Comparison of ENCODE assay signal across 8 cellular contexts in the genomic region with DNA sequence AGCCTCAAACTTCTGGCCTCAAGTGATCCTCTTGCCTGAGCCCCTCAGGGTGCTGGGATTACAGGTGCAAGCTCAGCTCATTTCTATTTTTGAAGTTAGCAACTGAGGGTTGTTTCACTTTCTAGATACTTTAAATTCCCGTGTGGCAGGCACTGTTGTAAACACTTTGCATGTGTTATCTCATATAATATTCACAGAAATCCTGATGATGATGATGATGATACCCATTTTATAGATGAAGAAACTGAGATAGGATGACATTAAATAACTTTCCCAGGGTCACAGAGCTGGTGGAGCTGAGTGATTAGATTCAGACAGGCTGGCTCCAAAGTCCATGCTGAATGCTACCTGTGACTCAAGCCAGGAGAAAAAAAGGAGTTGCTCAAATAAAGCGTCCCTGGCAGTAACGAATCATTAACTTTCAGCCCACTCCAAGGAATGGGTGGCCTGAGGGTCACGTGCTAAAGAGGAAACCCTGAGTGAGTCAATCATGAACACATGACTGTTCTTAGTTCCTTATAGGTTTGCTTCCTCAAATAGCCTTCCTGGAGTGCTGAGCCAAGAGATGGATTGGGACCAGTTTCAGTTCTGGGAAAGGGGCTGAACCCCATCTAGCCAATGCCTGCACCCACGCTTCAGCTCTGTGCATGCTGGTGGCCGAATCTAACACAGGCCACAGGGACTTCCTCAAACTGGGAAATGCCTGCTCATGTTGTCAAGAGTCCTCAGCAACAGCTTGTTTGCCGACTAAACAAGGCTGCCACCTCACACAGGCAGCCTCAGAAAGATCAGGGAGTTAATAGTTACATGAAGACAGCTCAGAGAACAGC. TPM values are rescaled to one million over a fixed set of nuclear protein-coding genes. Genes with fewer than 3 reads are reported as not detected.
A peak's percentile ranks its signal among the peaks of the same experiment; 100 is the strongest.
DNase-seq lines count a peak whose midpoint lies in the region; ATAC-seq and TF ChIP-seq lines count a peak whose summit lies in the region.

No MANE protein-coding gene starts in this region.

- peak; percentile 56 for TF ChIP-seq POLR2A in transverse colon (IDR thresholded peaks at IDR 0.05)

- no peaks in the 10 kb centered on the region for H3K27me3 ChIP-seq in PC-3 (ENCODE audit: low read length)
- no peaks in the 10 kb centered on the region for H3K27me3 ChIP-seq in lung (ENCODE audit: control insufficient read depth, insufficient read depth)
- no peaks in the 10 kb centered on the region for H3K27me3 ChIP-seq in transverse colon

- TF ChIP-seq CTCF in PC-3 (conservative IDR thresholded peaks at IDR 0.05; ENCODE audit: low read depth, low read length) (no peak), lung (IDR thresholded peaks at IDR 0.05; ENCODE audit: control extremely low read depth, extremely low read depth) (no peak), transverse colon (IDR thresholded peaks at IDR 0.05) (no peak)

- peak overlapping the region; percentile 35 for H3K9ac ChIP-seq in PC-3 (ENCODE audit: low read length)

- H3K4me2 ChIP-seq in PC-3 (ENCODE audit: low read length), result peak overlapping the region; percentile 54

- BruUV-seq in PC-3 (replicated peaks; lab: Mats Ljungman, UMichigan), result no TSS peak

- POLR2A ChIA-PET in PC-3 (lab: Charles Lee; ENCODE audit: unreplicated experiment), result interaction anchor here (0.5 kb wide), 1 partner anchor 331 kb away, joined by 3 read pairs; no protein-coding TSS in a partner anchor

- H3K4me1 ChIP-seq in PC-3 (ENCODE audit: insufficient read depth, low read length), result peaks cover 16% of the 10 kb centered on the region
- H3K4me1 ChIP-seq in lung (ENCODE audit: control insufficient read depth in 2 of 2, insufficient read depth in 2 of 2, low read length in 2 of 2), result peaks cover 0 to 7% of the 10 kb centered on the region in 2 donors
- peaks cover 3 to 31% (median 15%) of the 10 kb centered on the region in 4 donors for H3K4me1 ChIP-seq in transverse colon

- peaks cover 5% of the 10 kb centered on the region; the same call in 1 of the 2 replicates for H3K79me2 ChIP-seq in PC-3 (ENCODE audit: low read length)

- CTCF ChIA-PET in PC-3 (lab: Charles Lee), result no interaction called here

- H4K20me1 ChIP-seq in PC-3 (ENCODE audit: low read length), result no peaks in the 10 kb centered on the region

- H3K27ac ChIP-seq in PC-3 (ENCODE audit: low read length) (peak overlapping the region; percentile 83), lung (ENCODE audit: low read depth in 1 of 2, low read length in 1 of 2) (peak overlapping the region in 1 of 2 donors; percentile 68), transverse colon (peak overlapping the region; percentile 80 to 83 (median 81))

- in situ Hi-C loops in transverse colon (cut with MboI; ENCODE audit: low pct_ligation_motif_present in 1 of 4, low pct_unique_long_range_greater_than_20kb in 1 of 4, low sequenced_read_pairs in 3 of 4), result no loop called here

- no peaks in the 10 kb centered on the region for H3K9me3 ChIP-seq in PC-3 (ENCODE audit: low read length)
- peaks cover 0 to 1% of the 10 kb centered on the region in 2 donors for H3K9me3 ChIP-seq in lung (ENCODE audit: control insufficient read depth in 2 of 2, insufficient read depth in 1 of 2, low read length in 1 of 2)
- H3K9me3 ChIP-seq in transverse colon, result no peaks in the 10 kb centered on the region

- 8 to 12% methylated on average over 7 of the region's 7 CpGs for WGBS in lung, 2 donors
- 21% methylated on average over 4 to 7 of the region's 7 CpGs for WGBS in transverse colon (ENCODE audit: low coverage in 1 of 2), 2 donors

- peak; percentile 79 for ATAC-seq in GM19468 (IDR thresholded peaks at IDR 0.05; ENCODE audit: extremely low read depth, unreplicated experiment)
- peak; percentile 63 for ATAC-seq in HG03520 (IDR thresholded peaks at IDR 0.05; ENCODE audit: unreplicated experiment)
- peak; percentile 86 for ATAC-seq in PC-3
- ATAC-seq in lung (ENCODE audit: insufficient read depth, low FRiP score), result peak; percentile 93

- no peak for TF ChIP-seq EP300 in transverse colon (IDR thresholded peaks at IDR 0.05; ENCODE audit: low read depth)

- H3K36me3 ChIP-seq in PC-3 (ENCODE audit: low read depth, low read length) (no peaks in the 10 kb centered on the region), lung (ENCODE audit: control insufficient read depth in 2 of 2, insufficient read depth in 2 of 2, low read length in 2 of 2) (no peaks in the 10 kb centered on the region), transverse colon (no peaks in the 10 kb centered on the region)

- intact Hi-C loops in PC-3 (cut with micrococcal nuclease) (loop anchor here (10.0 kb wide), 2 partner anchors 48 to 262 kb away; partner anchors contain the start of gene RBM47), transverse colon (cut with DNase I; ENCODE audit: low total_unique reads) (no loop called here)

- H3K4me3 ChIP-seq in PC-3 (ENCODE audit: low read length), result peak overlapping the region; percentile 39; the same call in 1 of the 2 replicates
- H3K4me3 ChIP-seq in lung, result no peak overlapping the region
- H3K4me3 ChIP-seq in transverse colon, result peak overlapping the region in 3 of 4 donors; percentile 11 to 37 (median 12)

- no peaks in the 10 kb centered on the region for H3F3A ChIP-seq in PC-3 (ENCODE audit: low read length, unreplicated experiment)

- no peaks in the 10 kb centered on the region for H3K9me2 ChIP-seq in PC-3 (replicated peaks; ENCODE audit: low read length)

- DNase-seq in DMS 273 (lab: John Stamatoyannopoulos, UW; ENCODE audit: unreplicated experiment) (peak; percentile 10), DMS 273 treated with DMSO at 0.1 percent for 48 hours (lab: John Stamatoyannopoulos, UW) (no peak), PC-3 (peak; percentile 88), dedifferentiated amniotic fluid mesenchymal stem cell (ENCODE audit: extremely low spot score) (peak; percentile 33), lung (ENCODE audit: low spot score) (peak; percentile 94), transverse colon (peak; percentile 82)

- H2AFZ ChIP-seq in PC-3 (ENCODE audit: low read length), result no peak overlapping the region

RNA-seq across cellular contexts. Expression of gene RBM47, which starts 52.8 kb away (rescaled TPM):
- total RNA-seq in PC-3 (2014; rRNA removed) (34.7 and 47.6 TPM in 2 replicates), lung (100 to 1,000 TPM; 112 to 119 TPM), transverse colon (100 to 1,000 TPM; 273 to 667 (median 572) TPM)
- polyA plus RNA-seq in lung, result 10 to 100 TPM; 25.9 to 76.2 TPM
